In genomic region chr1:56908619-56909340, GRCh38 we compare ENCODE assay signal across 19 cellular contexts. TPM values are rescaled to one million over a fixed set of nuclear protein-coding genes. Genes with fewer than 3 reads are reported as not detected.
DNase-seq lines count a peak whose midpoint lies in the region; TF ChIP-seq lines count a peak whose summit lies in the region.
"Had no signal": no experiment of that assay in that cellular context is flagged by ENCODE, and none has a peak within 500 bp of the region (broad histone marks: within the 10 kb centered on the region; RNA-seq: fewer than 3 reads in every experiment).

No MANE protein-coding gene starts in this region.

- no peaks in the 10 kb centered on the region for H3K9me3 ChIP-seq in fibroblast of lung (ENCODE audit: control insufficient read depth, insufficient read depth, low read depth, low read length)
- H3K9me3 ChIP-seq: SJCRH30, suprapubic skin had no signal

- H3K79me2 ChIP-seq in fibroblast of lung (ENCODE audit: control insufficient read depth, insufficient read depth, low read length), result no peaks in the 10 kb centered on the region

- H2AFZ ChIP-seq in fibroblast of lung (ENCODE audit: low read length), result no peak overlapping the region
- H2AFZ ChIP-seq: neural progenitor cell had no signal

- H3K9ac ChIP-seq in fibroblast of lung (ENCODE audit: insufficient read depth, low read length), result no peak overlapping the region
- H3K9ac ChIP-seq: neural progenitor cell had no signal

- DNase-seq in GF-D8 (lab: John Stamatoyannopoulos, UW) (peak; percentile 59), NB4 (ENCODE audit: low read depth) (peak; percentile 6), fibroblast of lung (ENCODE audit: low read depth in 2 of 2) (peak; percentile 5 to 66), skeletal muscle cell (ENCODE audit: low read depth) (peak; percentile 53), DMS153 (lab: John Stamatoyannopoulos, UW) (no peak), NCI-H2227 treated with DMSO at 0.1 percent for 48 hours (lab: John Stamatoyannopoulos, UW) (no peak)
- no peak for DNase-seq in effector CD8-positive, alpha-beta T cell (lab: John Stamatoyannopoulos, UW)
- DNase-seq: activated CD8-positive, alpha-beta memory T cell treated with anti-CD3 and anti-CD28 coated beads, Interleukin-2, amount 50 U/mL, for 48 hours; NCI-H1092; NCI-H2171 treated with DMSO at 0.1 percent for 48 hours; retina; SJCRH30; T1000 had no signal

- no peak for TF ChIP-seq POLR2A in NB4 (IDR thresholded peaks at IDR 0.05; ENCODE audit: extremely low read depth, insufficient read length)

- no peak overlapping the region for H3K4me3 ChIP-seq in NB4 (ENCODE audit: low read depth, low read length)
- no peak overlapping the region for H3K4me3 ChIP-seq in fibroblast of lung (replicated peaks in 1 of 4; ENCODE audit: control extremely low read depth in 1 of 4, insufficient read depth in 1 of 4, low read depth in 3 of 4, low read length in 4 of 4)
- no peak overlapping the region for H3K4me3 ChIP-seq in skeletal muscle cell (ENCODE audit: low read depth, low read length)
- H3K4me3 ChIP-seq: GM12878, neural progenitor cell, SJCRH30, suprapubic skin had no signal

- H3K27me3 ChIP-seq in fibroblast of lung (ENCODE audit: control insufficient read depth, insufficient read depth, low read length), result no peaks in the 10 kb centered on the region
- H3K27me3 ChIP-seq: neural progenitor cell, suprapubic skin had no signal

- TF ChIP-seq CTCF in NB4 (IDR thresholded peaks at IDR 0.05; ENCODE audit: low read depth, low read length) (no peak), fibroblast of lung (conservative IDR thresholded peaks at IDR 0.05 in 1 of 2, IDR thresholded peaks at IDR 0.05 in 1 of 2; ENCODE audit: low read depth in 1 of 2, low read length in 2 of 2) (no peak)

- no peak overlapping the region for H3K27ac ChIP-seq in fibroblast of lung (ENCODE audit: insufficient read depth, low read length)
- H3K27ac ChIP-seq: C4-2B, neural progenitor cell, SJCRH30, suprapubic skin had no signal

- H3K4me1 ChIP-seq in fibroblast of lung (ENCODE audit: control insufficient read depth, extremely low read depth, insufficient read depth, low read length), result peaks cover 3% of the 10 kb centered on the region
- H3K4me1 ChIP-seq: SJCRH30, suprapubic skin had no signal

- H3K4me2 ChIP-seq in fibroblast of lung (ENCODE audit: extremely low read depth, insufficient read depth, low read length), result no peak overlapping the region
- H3K4me2 ChIP-seq: neural progenitor cell had no signal

- no peaks in the 10 kb centered on the region for H3K36me3 ChIP-seq in fibroblast of lung (ENCODE audit: control insufficient read depth, insufficient read depth, low read length)
- H3K36me3 ChIP-seq: neural progenitor cell, SJCRH30, suprapubic skin had no signal

- no peaks in the 10 kb centered on the region for H4K20me1 ChIP-seq in fibroblast of lung (ENCODE audit: control insufficient read depth, extremely low read depth, insufficient read depth, low read length)

RNA-seq across cellular contexts. Expression of gene C8A, which starts 54.2 kb away (rescaled TPM):
- total RNA-seq in fibroblast of lung, result not detected in 2 replicates
- not detected in 2 replicates for polyA plus RNA-seq in fibroblast of lung
- not detected in 2 replicates for polyA plus RNA-seq in fibroblast of lung (2012)
- polyA minus RNA-seq in fibroblast of lung (ENCODE audit: low replicate concordance), result not detected in 2 replicates
- total RNA-seq: GM12878, H4, mesenteric fat pad, SJCRH30 had no signal
- polyA plus RNA-seq: GM12878 had no signal

RNA-seq across cellular contexts. Expression of gene C8B, which starts 57.0 kb away (rescaled TPM):
- total RNA-seq in fibroblast of lung, result not detected in 2 replicates
- polyA plus RNA-seq in fibroblast of lung, result not detected in 2 replicates
- polyA plus RNA-seq in fibroblast of lung (2012), result not detected in 2 replicates
- not detected in 2 replicates for polyA minus RNA-seq in fibroblast of lung (ENCODE audit: low replicate concordance)
- total RNA-seq: GM12878, H4, mesenteric fat pad, SJCRH30, suprapubic skin had no signal
- polyA plus RNA-seq: GM12878 had no signal

Comparison
In these comparisons a context has a peak if more than half of its experiments do, and no peak if none do; other contexts are left out.
1. DNase-seq: peak in GF-D8 (single experiment), NB4 (single experiment), fibroblast of lung (2 of 2) and skeletal muscle cell (single experiment); none in DMS153 (single experiment), NCI-H2227 treated with DMSO at 0.1 percent for 48 hours (single experiment) and effector CD8-positive, alpha-beta T cell (single experiment).